In genomic region chr2:108460345-108461037, GRCh38 we compare ENCODE assay signal across 10 cellular contexts. TPM values are rescaled to one million over a fixed set of nuclear protein-coding genes. Genes with fewer than 3 reads are reported as not detected.
DNase-seq lines count a peak whose midpoint lies in the region; ATAC-seq and TF ChIP-seq lines count a peak whose summit lies in the region.
"Had no signal": no experiment of that assay in that cellular context is flagged by ENCODE, and none has a peak within 500 bp of the region (broad histone marks: within the 10 kb centered on the region; RNA-seq: fewer than 3 reads in every experiment).

No MANE protein-coding gene starts in this region.

- H3K4me1 ChIP-seq in heart left ventricle, result peaks cover 0 to 5% (median 0%) of the 10 kb centered on the region in 12 donors

- TF ChIP-seq CTCF in GM10266 (IDR thresholded peaks at IDR 0.05; ENCODE audit: control insufficient read depth, insufficient read depth, low read depth, missing control alignments) (no peak), HFFc6 (IDR thresholded peaks at IDR 0.05) (no peak), heart left ventricle (IDR thresholded peaks at IDR 0.05) (no peak), Calu3 (IDR thresholded peaks at IDR 0.05; ENCODE audit: unreplicated experiment) (no peak)

- H3K36me3 ChIP-seq in heart left ventricle, result peaks cover 0 to 83% (median 68%) of the 10 kb centered on the region in 9 donors

- H3K4me3 Mint-ChIP-seq in IgD-negative memory B cell (peak overlapping the region in 2 of 4 donors; percentile 1 to 7), HFFc6 (no peak overlapping the region), Calu3 (ENCODE audit: low read depth, unreplicated experiment) (no peak overlapping the region)

- H3K27me3 ChIP-seq in heart left ventricle, result no peaks in the 10 kb centered on the region

- H3K27me3 Mint-ChIP-seq in IgD-negative memory B cell (no peaks in the 10 kb centered on the region), HFFc6 (ENCODE audit: insufficient read depth) (peaks cover 1% of the 10 kb centered on the region; the same call in 1 of the 2 replicates), Calu3 (ENCODE audit: unreplicated experiment) (no peaks in the 10 kb centered on the region)

- no TSS peak for BruUV-seq in Calu3 (replicated peaks; lab: Mats Ljungman, UMichigan)

- H3K9me3 Mint-ChIP-seq in IgD-negative memory B cell, result peaks cover 3 to 12% (median 10%) of the 10 kb centered on the region in 3 donors
- H3K9me3 Mint-ChIP-seq in HFFc6, result peaks cover 10% of the 10 kb centered on the region
- peaks cover 5% of the 10 kb centered on the region for H3K9me3 Mint-ChIP-seq in Calu3 (ENCODE audit: low read depth, unreplicated experiment)

- H3K9me3 ChIP-seq in heart left ventricle, result peaks cover 0 to 43% (median 3%) of the 10 kb centered on the region in 12 donors

- ATAC-seq in GM19023 (IDR thresholded peaks at IDR 0.05; ENCODE audit: unreplicated experiment) (peak; percentile 85), HG02759 (IDR thresholded peaks at IDR 0.05; ENCODE audit: unreplicated experiment) (peak; percentile 91), heart left ventricle (no peak)
- ATAC-seq: K562 had no signal

- peak; percentile 31 for DNase-seq in GM10266 (ENCODE audit: extremely low spot score)
- DNase-seq in HFFc6, result no peak
- no peak for DNase-seq in heart left ventricle
- DNase-seq in NCI-H1105 treated with DMSO at 0.1 percent for 48 hours (lab: John Stamatoyannopoulos, UW), result no peak
- no peak for DNase-seq in Calu3
- DNase-seq: NCI-H510A had no signal

- H3K36me3 Mint-ChIP-seq in IgD-negative memory B cell (peaks cover 49% of the 10 kb centered on the region), HFFc6 (ENCODE audit: low read depth) (peaks cover 75% of the 10 kb centered on the region), Calu3 (ENCODE audit: insufficient read depth, unreplicated experiment) (peaks cover 42% of the 10 kb centered on the region)

- peak overlapping the region in 1 of 12 donors; percentile 16 for H3K27ac ChIP-seq in heart left ventricle

- no peak for TF ChIP-seq POLR2A in heart left ventricle (IDR thresholded peaks at IDR 0.05)

- 76 to 83% (median 79%) methylated on average over 4 of the region's 4 CpGs for WGBS in heart left ventricle, 4 donors

- intact Hi-C loops in heart left ventricle (cut with DNase I) (no loop called here), Calu3 (cut with micrococcal nuclease; ENCODE audit: unreplicated experiment) (no loop called here)

- CTCF ChIA-PET in Calu3 (lab: Charles Lee), result no interaction called here

- H3K4me1 Mint-ChIP-seq in IgD-negative memory B cell (peaks cover 32 to 52% (median 41%) of the 10 kb centered on the region in 3 donors), HFFc6 (ENCODE audit: low read depth) (peaks cover 11% of the 10 kb centered on the region), Calu3 (ENCODE audit: low read depth, unreplicated experiment) (no peaks in the 10 kb centered on the region)

- H3K4me3 ChIP-seq in heart left ventricle, result no peak overlapping the region
- H3K4me3 ChIP-seq: K562 had no signal

- H3K27ac Mint-ChIP-seq in IgD-negative memory B cell (peak overlapping the region; percentile 23 to 71 (median 43)), HFFc6 (no peak overlapping the region), Calu3 (ENCODE audit: unreplicated experiment) (no peak overlapping the region)

RNA-seq across cellular contexts. Expression of gene GCC2, which starts 11.5 kb away (rescaled TPM):
- polyA plus RNA-seq in IgD-negative memory B cell (65.6 TPM), heart left ventricle (10 to 100 TPM in 1 of 2 donors, 1 to 10 TPM in 1; 6.4 to 10.8 TPM)
- total RNA-seq in HFFc6 (2021; fragmentation: NEBNext Ultra II Directional; extraction: Animal tissue kit (Norgen Biotek cat#: 25700)), result 10 to 100 TPM; 31.5 to 39.5 (median 32.8) TPM
- total RNA-seq in heart left ventricle (10 to 100 TPM; 11.9 to 39.5 (median 25.1) TPM), Calu3 (2022) (54.9 and 60.4 TPM in 2 replicates)

Comparison
In these comparisons a context has a peak if more than half of its experiments do, and no peak if none do; other contexts are left out.
1. ATAC-seq: peak in GM19023 (single experiment) and HG02759 (single experiment); none in heart left ventricle (0 of 4).
2. H3K27ac Mint-ChIP-seq: peak in IgD-negative memory B cell (3 of 3); none in HFFc6 (single experiment) and Calu3 (single experiment).